ENCODE assay signal across 9 cellular contexts in the genomic region with DNA sequence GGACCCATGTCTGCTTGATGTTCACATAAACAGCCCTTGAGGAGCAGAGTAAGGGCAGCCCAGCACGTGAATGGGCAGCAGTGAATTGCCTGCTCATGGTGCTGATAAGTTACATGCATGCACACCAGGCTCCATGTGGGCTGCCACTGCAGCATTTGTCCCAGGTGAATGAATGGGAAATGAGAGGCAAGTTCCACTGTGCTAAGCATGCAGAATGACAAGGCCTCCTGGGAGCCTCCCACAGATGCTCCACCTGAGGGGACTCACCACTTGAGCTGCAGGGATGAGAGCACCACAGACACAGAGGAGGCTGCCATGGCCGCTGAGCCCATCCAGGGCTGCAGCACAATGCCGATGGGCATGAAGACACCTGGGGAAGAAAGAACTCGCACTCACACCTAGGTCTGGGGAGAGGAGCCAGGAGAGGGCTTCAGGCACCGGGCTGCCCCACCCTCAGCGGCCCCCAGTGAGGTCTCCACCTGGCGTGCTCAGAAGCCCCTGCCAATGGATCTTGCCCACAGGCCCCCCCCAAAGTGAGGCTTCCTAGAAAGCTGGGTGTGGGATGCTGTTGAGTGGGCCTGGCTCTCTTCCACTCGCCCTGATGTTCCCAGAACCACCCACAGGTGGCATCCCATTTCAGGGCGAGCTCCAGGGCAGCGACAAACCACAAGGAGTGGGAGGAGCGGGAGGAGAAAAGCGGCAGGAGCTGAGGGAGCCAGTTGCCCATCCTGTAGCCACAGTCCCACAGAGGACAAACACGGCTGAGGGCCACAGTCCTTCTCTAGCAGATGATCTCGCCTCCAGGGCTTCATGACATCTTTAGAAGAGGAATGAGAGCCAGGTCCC.
DNase-seq lines count a peak whose midpoint lies in the region; ATAC-seq and TF ChIP-seq lines count a peak whose summit lies in the region.
"Had no signal": no experiment of that assay in that cellular context is flagged by ENCODE, and none has a peak within 500 bp of the region (broad histone marks: within the 10 kb centered on the region; RNA-seq: fewer than 3 reads in every experiment).

No MANE protein-coding gene starts in this region.

- no peak overlapping the region for H3K27ac ChIP-seq in upper lobe of right lung

- in situ Hi-C loops in SK-MEL-5 (cut with HindIII; ENCODE audit: low pct_unique_long_range_greater_than_20kb, low sequenced_read_pairs), result no loop called here

- no peak overlapping the region for H3K4me3 Mint-ChIP-seq in activated T-cell treated with anti-CD3 and anti-CD28 coated beads, Interleukin-2, amount 50 U/mL, for 24 hours
- H3K4me3 Mint-ChIP-seq in activated T-cell treated with anti-CD3 and anti-CD28 coated beads, Interleukin-2, amount 50 U/mL, for 4 hours, result no peak overlapping the region

- H3K27me3 ChIP-seq in upper lobe of right lung, result no peaks in the 10 kb centered on the region

- no peaks in the 10 kb centered on the region for H3K9me3 ChIP-seq in upper lobe of right lung

- H3K9me3 Mint-ChIP-seq in activated T-cell treated with anti-CD3 and anti-CD28 coated beads, Interleukin-2, amount 50 U/mL, for 24 hours, result no peaks in the 10 kb centered on the region
- no peaks in the 10 kb centered on the region for H3K9me3 Mint-ChIP-seq in activated T-cell treated with anti-CD3 and anti-CD28 coated beads, Interleukin-2, amount 50 U/mL, for 4 hours

- ATAC-seq in activated T-cell treated with anti-CD3 and anti-CD28 coated beads, Interleukin-2, amount 50 U/mL, for 4 hours, result no peak
- ATAC-seq in left ventricle myocardium superior (peak; percentile 43), upper lobe of right lung (peak; percentile 42), GM18502 (IDR thresholded peaks at IDR 0.05; ENCODE audit: poor library complexity, unreplicated experiment) (no peak)

- peak; percentile 26 for TF ChIP-seq CTCF in upper lobe of right lung (IDR thresholded peaks at IDR 0.05)

- no peak overlapping the region for H3K27ac Mint-ChIP-seq in activated T-cell treated with anti-CD3 and anti-CD28 coated beads, Interleukin-2, amount 50 U/mL, for 24 hours

- DNase-seq in activated T-cell treated with anti-CD3 and anti-CD28 coated beads, Interleukin-2, amount 50 U/mL, for 24 hours, result peak; percentile 20
- DNase-seq in activated T-cell treated with anti-CD3 and anti-CD28 coated beads, Interleukin-2, amount 50 U/mL, for 4 hours, result no peak
- peak; percentile 46 for DNase-seq in SK-MEL-5 (ENCODE audit: low read depth, low spot score)
- no peak for DNase-seq in left ventricle myocardium superior
- no peak for DNase-seq in upper lobe of right lung
- no peak for DNase-seq in DMS79 treated with DMSO at 0.1 percent for 48 hours (lab: John Stamatoyannopoulos, UW)
- DNase-seq in cortex of kidney (lab: John Stamatoyannopoulos, UW), result no peak
- DNase-seq: nucleus accumbens had no signal

- H3K4me3 ChIP-seq in upper lobe of right lung, result no peak overlapping the region

- H3K27me3 Mint-ChIP-seq in activated T-cell treated with anti-CD3 and anti-CD28 coated beads, Interleukin-2, amount 50 U/mL, for 24 hours, result no peaks in the 10 kb centered on the region
- no peaks in the 10 kb centered on the region for H3K27me3 Mint-ChIP-seq in activated T-cell treated with anti-CD3 and anti-CD28 coated beads, Interleukin-2, amount 50 U/mL, for 4 hours (ENCODE audit: low read depth)

- H3K36me3 ChIP-seq in upper lobe of right lung, result no peaks in the 10 kb centered on the region

- H3K4me1 ChIP-seq in upper lobe of right lung, result no peaks in the 10 kb centered on the region

- no peaks in the 10 kb centered on the region for H3K36me3 Mint-ChIP-seq in activated T-cell treated with anti-CD3 and anti-CD28 coated beads, Interleukin-2, amount 50 U/mL, for 24 hours (ENCODE audit: low read depth)
- no peaks in the 10 kb centered on the region for H3K36me3 Mint-ChIP-seq in activated T-cell treated with anti-CD3 and anti-CD28 coated beads, Interleukin-2, amount 50 U/mL, for 4 hours (ENCODE audit: insufficient read depth)

- intact Hi-C loops in left ventricle myocardium superior (cut with micrococcal nuclease), result no loop called here
- intact Hi-C loops in upper lobe of right lung (cut with DNase I), result no loop called here

- H3K4me1 Mint-ChIP-seq in activated T-cell treated with anti-CD3 and anti-CD28 coated beads, Interleukin-2, amount 50 U/mL, for 24 hours (ENCODE audit: low read depth), result no peaks in the 10 kb centered on the region
- H3K4me1 Mint-ChIP-seq in activated T-cell treated with anti-CD3 and anti-CD28 coated beads, Interleukin-2, amount 50 U/mL, for 4 hours (ENCODE audit: low read depth), result peaks cover 8% of the 10 kb centered on the region

Comparison
In these comparisons a context has a peak if more than half of its experiments do, and no peak if none do; other contexts are left out.
1. DNase-seq: peak in activated T-cell treated with anti-CD3 and anti-CD28 coated beads, Interleukin-2, amount 50 U/mL, for 24 hours (single experiment) and SK-MEL-5 (single experiment); none in activated T-cell treated with anti-CD3 and anti-CD28 coated beads, Interleukin-2, amount 50 U/mL, for 4 hours (single experiment), left ventricle myocardium superior (single experiment), upper lobe of right lung (single experiment), DMS79 treated with DMSO at 0.1 percent for 48 hours (single experiment) and cortex of kidney (single experiment).
2. ATAC-seq: peak in left ventricle myocardium superior (single experiment) and upper lobe of right lung (single experiment); none in activated T-cell treated with anti-CD3 and anti-CD28 coated beads, Interleukin-2, amount 50 U/mL, for 4 hours (0 of 2) and GM18502 (single experiment).